32 cellular contexts compared by ENCODE assay signal in the genomic region with DNA sequence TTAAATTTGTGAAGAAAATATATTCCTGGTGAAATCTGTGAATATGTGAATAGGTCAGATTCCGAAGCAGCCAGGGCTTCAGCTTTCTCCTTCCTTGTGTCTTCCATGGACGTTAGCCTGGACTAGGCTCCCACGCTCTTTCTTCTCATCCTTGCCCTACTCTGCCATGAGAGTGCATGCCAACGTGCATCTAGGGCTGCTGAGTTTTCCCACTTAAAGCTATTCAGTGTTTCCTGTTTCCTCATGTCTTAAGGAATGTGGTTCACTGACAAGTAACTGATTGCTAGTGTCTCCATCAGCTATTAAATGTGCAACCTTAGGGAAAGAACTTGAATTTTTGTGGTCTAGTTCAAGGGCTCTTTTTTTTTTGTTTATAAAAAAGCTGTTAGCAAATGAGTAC.
"Had no signal": no experiment of that assay in that cellular context is flagged by ENCODE, and none has a peak within 500 bp of the region (broad histone marks: within the 10 kb centered on the region; RNA-seq: fewer than 3 reads in every experiment).

No MANE protein-coding gene starts in this region.

- H3K36me3 ChIP-seq: cardiac muscle cell, MG63, Peyer's patch had no signal

- H3K4me3 ChIP-seq: cardiac muscle cell, MG63, Peyer's patch had no signal

- DNase-seq: activated B cell treated with CpG ODN at 0.5 μM for 24 hours; activated CD4-positive, alpha-beta memory T cell treated with anti-CD3 and anti-CD28 coated beads for 36 hours; activated CD4-positive, alpha-beta T cell treated with anti-CD3 and anti-CD28 coated beads for 4 hours; activated CD4-positive, alpha-beta T cell treated with anti-CD3 and anti-CD28 coated beads, Interleukin-2, amount 50 U/mL, for 1 hour; activated CD4-positive, CD25-positive, alpha-beta regulatory T cell treated with anti-CD3 and anti-CD28 coated beads, Interleukin-2, amount 50 U/mL, for 72 hours; activated CD8-positive, alpha-beta memory T cell treated with anti-CD3 and anti-CD28 coated beads, Interleukin-2, amount 50 U/mL, for 4 hours; activated gamma-delta T cell treated with Interleukin-2 at 50 U/mL for 16 hours; activated naive CD4-positive, alpha-beta T cell treated with anti-CD3 and anti-CD28 coated beads for 36 hours; activated T-cell treated with anti-CD3 and anti-CD28 coated beads for 4 hours; activated T-cell treated with anti-CD3 and anti-CD28 coated beads, Interleukin-2, amount 50 U/mL, for 4 hours; amniotic stem cell; aorta; Kasumi-1; MG63; NCI-H1048; NCI-H1105 treated with DMSO at 0.1 percent for 48 hours; NCI-H1436; NCI-H1694; NCI-H1930; NCI-H2081 treated with DMSO at 0.1 percent for 48 hours; NCI-H345; NCI-H524 treated with DMSO at 0.1 percent for 48 hours; PC-3; Peyer's patch; RPMI8226; SIG-M5; SW 1271; T-helper 1 cell; T-helper 2 cell; T-helper 9 cell had no signal

- H3K27me3 ChIP-seq: cardiac muscle cell, MG63, Peyer's patch had no signal

- H3K4me1 ChIP-seq: Peyer's patch had no signal

- H3K9me3 ChIP-seq: MG63, Peyer's patch had no signal

- ATAC-seq: activated T-cell treated with anti-CD3 and anti-CD28 coated beads, Interleukin-2, amount 50 U/mL, for 4 hours; PC-3 had no signal

- H3K27ac ChIP-seq: cardiac muscle cell, Peyer's patch, VCaP had no signal
